ENCODE assay signal across 2 cellular contexts in genomic region chr16:81409016-81409556, GRCh38.
TF ChIP-seq lines count a peak whose summit lies in the region.

No MANE protein-coding gene starts in this region.

TF ChIP-seq in HCT116, 20 proteins besides CTCF, POLR2A, EP300 and RAD21:
- no peak for TF ChIP-seq CBX3 (IDR thresholded peaks at IDR 0.05; ENCODE audit: low read depth)
- no peak for TF ChIP-seq EZH2phosphoT487 (IDR thresholded peaks at IDR 0.05; ENCODE audit: borderline replicate concordance)
- no peak for TF ChIP-seq ZNF274 (IDR thresholded peaks at IDR 0.05; ENCODE audit: low read depth, low read length)
- TF ChIP-seq SP1 (IDR thresholded peaks at IDR 0.05; ENCODE audit: low read depth), result no peak
- no peak for TF ChIP-seq SRF (IDR thresholded peaks at IDR 0.05; ENCODE audit: low read depth)
- TF ChIP-seq ATF3 (IDR thresholded peaks at IDR 0.05), result no peak
TF ChIP-seq in HCT116: peak in this region for 0.

TF ChIP-seq in K562, 482 proteins besides CTCF, POLR2A, EP300 and RAD21:
- TF ChIP-seq CSDE1 (IDR thresholded peaks at IDR 0.05) (no peak), NFIC (IDR thresholded peaks at IDR 0.05) (peak; percentile 51; the same call in 1 of the 2 replicates)
